In the genomic region with DNA sequence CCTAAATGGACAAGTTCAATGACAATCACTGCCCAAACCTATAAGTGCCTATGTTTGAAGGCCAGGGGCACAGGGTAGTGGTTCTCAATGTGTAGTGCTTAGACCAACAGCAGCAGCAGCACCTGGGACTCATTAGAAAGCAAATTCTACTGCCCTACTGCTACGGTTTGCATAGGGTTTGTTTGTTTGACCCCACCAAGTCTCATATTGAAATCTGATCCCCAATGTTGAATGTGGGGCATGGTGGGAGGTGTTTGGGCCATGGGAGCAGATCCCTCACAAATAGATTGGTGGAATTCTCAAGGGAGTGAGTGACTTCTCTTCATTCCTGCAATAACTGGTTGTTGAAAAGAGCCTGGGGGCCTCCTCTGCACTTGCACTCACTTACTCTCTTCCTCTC, we compare ENCODE assay signal across 21 cellular contexts.
"Had no signal": no experiment of that assay in that cellular context is flagged by ENCODE, and none has a peak within 500 bp of the region (broad histone marks: within the 10 kb centered on the region; RNA-seq: fewer than 3 reads in every experiment).

No MANE protein-coding gene starts in this region.

- H3K4me1 Mint-ChIP-seq: activated naive CD4-positive, alpha-beta T cell treated with anti-CD3 and anti-CD28 coated beads, Interleukin-2, amount 50 U/mL, for 24 hours; central memory CD8-positive, alpha-beta T cell had no signal

- H3K9me3 Mint-ChIP-seq: activated CD8-positive, alpha-beta T cell treated with anti-CD3 and anti-CD28 coated beads for 36 hours; activated naive CD4-positive, alpha-beta T cell treated with anti-CD3 and anti-CD28 coated beads, Interleukin-2, amount 50 U/mL, for 24 hours; central memory CD8-positive, alpha-beta T cell had no signal

- H3K36me3 ChIP-seq: Peyer's patch, SJCRH30 had no signal

- H3K4me3 Mint-ChIP-seq: activated CD4-positive, alpha-beta T cell treated with anti-CD3 and anti-CD28 coated beads for 36 hours; activated CD8-positive, alpha-beta T cell treated with anti-CD3 and anti-CD28 coated beads for 36 hours; activated naive CD4-positive, alpha-beta T cell treated with anti-CD3 and anti-CD28 coated beads, Interleukin-2, amount 50 U/mL, for 24 hours; central memory CD8-positive, alpha-beta T cell had no signal

- H3K4me3 ChIP-seq: Peyer's patch, SJCRH30 had no signal

- H3K27ac Mint-ChIP-seq: activated CD4-positive, alpha-beta T cell treated with anti-CD3 and anti-CD28 coated beads for 36 hours; activated CD8-positive, alpha-beta T cell treated with anti-CD3 and anti-CD28 coated beads for 36 hours; activated naive CD4-positive, alpha-beta T cell treated with anti-CD3 and anti-CD28 coated beads, Interleukin-2, amount 50 U/mL, for 24 hours had no signal

- H3K27ac ChIP-seq: Peyer's patch, RWPE1, SJCRH30, VCaP had no signal

- H3K4me2 ChIP-seq: SK-N-SH had no signal

- H3K36me3 Mint-ChIP-seq: activated naive CD4-positive, alpha-beta T cell treated with anti-CD3 and anti-CD28 coated beads, Interleukin-2, amount 50 U/mL, for 24 hours had no signal

- H3K27me3 Mint-ChIP-seq: activated CD4-positive, alpha-beta T cell treated with anti-CD3 and anti-CD28 coated beads for 36 hours; activated CD8-positive, alpha-beta T cell treated with anti-CD3 and anti-CD28 coated beads for 36 hours; activated naive CD4-positive, alpha-beta T cell treated with anti-CD3 and anti-CD28 coated beads, Interleukin-2, amount 50 U/mL, for 24 hours; central memory CD8-positive, alpha-beta T cell had no signal

- H3K9ac ChIP-seq: SK-N-SH had no signal

- H3K27me3 ChIP-seq: Peyer's patch, SJCRH30 had no signal

- H3K4me1 ChIP-seq: Peyer's patch, SJCRH30 had no signal

- ATAC-seq: activated CD4-positive, alpha-beta T cell treated with anti-CD3 and anti-CD28 coated beads for 36 hours; activated CD8-positive, alpha-beta T cell treated with anti-CD3 and anti-CD28 coated beads for 36 hours had no signal

- H3K9me3 ChIP-seq: Peyer's patch, SJCRH30, SK-N-SH had no signal

- DNase-seq: activated CD4-positive, alpha-beta T cell treated with anti-CD3 and anti-CD28 coated beads for 36 hours; activated CD4-positive, alpha-beta T cell treated with anti-CD3 and anti-CD28 coated beads, Interleukin-2, amount 50 U/mL, for 1 hour; activated CD8-positive, alpha-beta memory T cell treated with anti-CD3 and anti-CD28 coated beads, Interleukin-2, amount 50 U/mL, for 4 hours; activated CD8-positive, alpha-beta T cell treated with anti-CD3 and anti-CD28 coated beads for 36 hours; activated T-cell treated with anti-CD3 and anti-CD28 coated beads, Interleukin-2, amount 50 U/mL, for 1 hour; aorta; KG1; NCI-H1048; NCI-H187; NCI-H2081; NCI-H446; NCI-H524; Peyer's patch; Right ventricle myocardium superior; SJCRH30; SK-N-SH; T-helper 1 cell had no signal
